ENCODE assay signal across 1 cellular context in genomic region chr4:8746523-8747466, GRCh38.
TF ChIP-seq lines count a peak whose summit lies in the region.

No MANE protein-coding gene starts in this region.

TF ChIP-seq in GM23338, 12 proteins besides CTCF, POLR2A, EP300 and RAD21 (continued from another document):
- TF ChIP-seq ZNF462 (CRISPR knock-in tag; IDR thresholded peaks at IDR 0.05) (no peak), POLR2AphosphoS5 (IDR thresholded peaks at IDR 0.05; ENCODE audit: low read depth) (no peak), STAT1 (IDR thresholded peaks at IDR 0.05; ENCODE audit: unreplicated experiment) (no peak), REST (IDR thresholded peaks at IDR 0.05; ENCODE audit: unreplicated experiment) (no peak), ZNF331 (CRISPR knock-in tag; IDR thresholded peaks at IDR 0.05; ENCODE audit: low read depth) (no peak)
TF ChIP-seq in GM23338: peak in this region for 0.
